6 cellular contexts compared by ENCODE assay signal in genomic region chr5:168157141-168157540, GRCh38.
"Had no signal": no experiment of that assay in that cellular context is flagged by ENCODE, and none has a peak within 500 bp of the region (broad histone marks: within the 10 kb centered on the region; RNA-seq: fewer than 3 reads in every experiment).

No MANE protein-coding gene starts in this region.

- FAIRE-seq: HTR-8/SVneo, K562 had no signal

- H3K4me3 ChIP-seq: K562 had no signal

- H3K27ac ChIP-seq: HL-60 had no signal

- ATAC-seq: K562 had no signal

- DNase-seq: IMR-90, KBM-7, KG1 had no signal
